In genomic region chr14:51626185-51626584, GRCh38 we compare ENCODE assay signal across 20 cellular contexts.
"Had no signal": no experiment of that assay in that cellular context is flagged by ENCODE, and none has a peak within 500 bp of the region (broad histone marks: within the 10 kb centered on the region; RNA-seq: fewer than 3 reads in every experiment).

No MANE protein-coding gene starts in this region.

- H3K4me3 ChIP-seq: colonic mucosa, heart left ventricle, mucosa of descending colon, ovary, right atrium auricular region, sigmoid colon, stomach, transverse colon had no signal

- H3K4me1 ChIP-seq: colonic mucosa, right atrium auricular region, transverse colon had no signal

- H3K4me3 Mint-ChIP-seq: naive thymus-derived CD8-positive, alpha-beta T cell had no signal

- H3K9me3 ChIP-seq: colonic mucosa, heart left ventricle, mucosa of descending colon, ovary, right atrium auricular region, sigmoid colon, stomach, thoracic aorta, transverse colon had no signal

- ATAC-seq: heart left ventricle; mucosa of descending colon; naive thymus-derived CD8-positive, alpha-beta T cell had no signal

- H3K36me3 ChIP-seq: colonic mucosa, heart left ventricle, ovary, right atrium auricular region, sigmoid colon, stomach, thoracic aorta, transverse colon had no signal

- H3K27ac ChIP-seq: colonic mucosa, heart left ventricle, ovary, right atrium auricular region, sigmoid colon, stomach, thoracic aorta, transverse colon had no signal

- H3K27me3 ChIP-seq: colonic mucosa, heart left ventricle, ovary, right atrium auricular region, sigmoid colon, stomach, transverse colon had no signal

- DNase-seq: colonic mucosa; dermis blood vessel endothelial cell; erythroblast; foreskin melanocyte; heart left ventricle; hippocampal formation; kidney glomerular epithelial cell; mammary epithelial cell; mucosa of descending colon; naive thymus-derived CD8-positive, alpha-beta T cell; ovary; sigmoid colon; small intestine; stimulated activated CD4-positive, alpha-beta T cell treated with anti-CD3 and anti-CD28 coated beads, Interleukin-12 subunit alpha, Interleukin-12 subunit beta, amount 100 ng/mL, for 4 hours; stimulated activated naive CD4-positive, alpha-beta T cell; stomach; substantia nigra; transverse colon had no signal

- H3K27ac Mint-ChIP-seq: naive thymus-derived CD8-positive, alpha-beta T cell had no signal
